1 cellular context compared by ENCODE assay signal in genomic region chr2:32006992-32007391, GRCh38.
TF ChIP-seq lines count a peak whose summit lies in the region.

No MANE protein-coding gene starts in this region.

TF ChIP-seq in HepG2, 621 proteins besides CTCF, POLR2A, EP300 and RAD21 (continued from another document):
- TF ChIP-seq, protein P1, sequence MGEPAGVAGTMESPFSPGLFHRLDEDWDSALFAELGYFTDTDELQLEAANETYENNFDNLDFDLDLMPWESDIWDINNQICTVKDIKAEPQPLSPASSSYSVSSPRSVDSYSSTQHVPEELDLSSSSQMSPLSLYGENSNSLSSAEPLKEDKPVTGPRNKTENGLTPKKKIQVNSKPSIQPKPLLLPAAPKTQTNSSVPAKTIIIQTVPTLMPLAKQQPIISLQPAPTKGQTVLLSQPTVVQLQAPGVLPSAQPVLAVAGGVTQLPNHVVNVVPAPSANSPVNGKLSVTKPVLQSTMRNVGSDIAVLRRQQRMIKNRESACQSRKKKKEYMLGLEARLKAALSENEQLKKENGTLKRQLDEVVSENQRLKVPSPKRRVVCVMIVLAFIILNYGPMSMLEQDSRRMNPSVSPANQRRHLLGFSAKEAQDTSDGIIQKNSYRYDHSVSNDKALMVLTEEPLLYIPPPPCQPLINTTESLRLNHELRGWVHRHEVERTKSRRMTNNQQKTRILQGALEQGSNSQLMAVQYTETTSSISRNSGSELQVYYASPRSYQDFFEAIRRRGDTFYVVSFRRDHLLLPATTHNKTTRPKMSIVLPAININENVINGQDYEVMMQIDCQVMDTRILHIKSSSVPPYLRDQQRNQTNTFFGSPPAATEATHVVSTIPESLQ (CRISPR knock-in tag; conservative IDR thresholded peaks at IDR 0.05) = no peak
- TF ChIP-seq TSC22D2 (CRISPR knock-in tag; IDR thresholded peaks at IDR 0.05; ENCODE audit: borderline replicate concordance) = no peak
- TF ChIP-seq FOXP4 (CRISPR knock-in tag; IDR thresholded peaks at IDR 0.05) = peak; percentile 59
- peak; percentile 70 for TF ChIP-seq ZEB1 (IDR thresholded peaks at IDR 0.05; ENCODE audit: insufficient replicate concordance, low read depth)
- no peak for TF ChIP-seq CREB1 (IDR thresholded peaks at IDR 0.05)
- peak; percentile 17; the same call in 1 of the 2 replicates for TF ChIP-seq CREB1 (CRISPR knock-in tag; IDR thresholded peaks at IDR 0.05)
- 0 out of 2 replicates have a peak, but pooled peaks have one; percentile 36 for TF ChIP-seq SIN3A (IDR thresholded peaks at IDR 0.05; ENCODE audit: borderline replicate concordance, low read depth, low read length)
- TF ChIP-seq ZNF703 (CRISPR knock-in tag; IDR thresholded peaks at IDR 0.05; ENCODE audit: borderline replicate concordance) = no peak
- TF ChIP-seq SAP130 (CRISPR knock-in tag; IDR thresholded peaks at IDR 0.05; ENCODE audit: low read depth) = peak; percentile 42; the same call in 1 of the 2 replicates
- no peak for TF ChIP-seq ZNF275 (CRISPR knock-in tag; IDR thresholded peaks at IDR 0.05; ENCODE audit: borderline replicate concordance)
- no peak for TF ChIP-seq FOXP1 (IDR thresholded peaks at IDR 0.05)
- peak; percentile 54; the same call in 1 of the 2 replicates for TF ChIP-seq FOXP1 (CRISPR knock-in tag; IDR thresholded peaks at IDR 0.05)
TF ChIP-seq in HepG2: peak in this region for 40.
